ENCODE assay signal across 8 cellular contexts in the genomic region with DNA sequence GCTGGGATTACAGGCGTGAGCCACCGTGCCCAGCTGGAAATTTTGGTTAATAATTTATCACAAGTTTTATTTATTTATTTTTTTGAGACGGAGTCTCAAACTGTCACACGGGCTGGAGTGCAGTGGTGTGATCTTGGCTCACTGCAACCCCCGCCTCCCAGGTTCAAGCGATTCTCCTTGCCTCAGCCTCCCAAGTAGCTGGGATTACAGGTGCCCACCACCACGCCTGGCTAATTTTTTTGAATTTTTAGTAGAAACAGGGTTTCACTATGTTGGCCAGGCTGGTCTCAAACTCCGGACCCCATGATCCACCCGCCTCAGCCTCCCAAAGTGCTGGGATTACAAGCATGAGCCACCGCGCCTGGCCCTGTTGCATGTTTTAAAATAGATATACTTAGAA. TPM values are rescaled to one million over a fixed set of nuclear protein-coding genes. Genes with fewer than 3 reads are reported as not detected.
A peak's percentile ranks its signal among the peaks of the same experiment; 100 is the strongest.
DNase-seq lines count a peak whose midpoint lies in the region; ATAC-seq and TF ChIP-seq lines count a peak whose summit lies in the region.
"Not testable (repeated sequence)": the region's sequence is repeated elsewhere in the genome, so short reads cannot be mapped to it uniquely, and the experiment has no call there.

No MANE protein-coding gene starts in this region.

- H3K27me3 Mint-ChIP-seq in CD4-positive, alpha-beta memory T cell; activated CD4-positive, alpha-beta memory T cell treated with anti-CD3 and anti-CD28 coated beads, Interleukin-2, amount 10 ng/mL, durations not matched to agents 7 days and 5 days; activated naive CD8-positive, alpha-beta T cell treated with anti-CD3 and anti-CD28 coated beads, Interleukin-2, amount 50 U/mL, for 24 hours; nephron (ENCODE audit: low read depth): not testable (repeated sequence)

- not testable (repeated sequence) for TF ChIP-seq CTCF in HL-60 (IDR thresholded peaks at IDR 0.05; ENCODE audit: insufficient read depth, low read length); PC-9 (conservative IDR thresholded peaks at IDR 0.05); fibroblast of pulmonary artery (IDR thresholded peaks at IDR 0.05; ENCODE audit: low read length, missing control alignments); nephron (IDR thresholded peaks at IDR 0.05; ENCODE audit: unreplicated experiment in 3 of 3); upper lobe of right lung (IDR thresholded peaks at IDR 0.05)

- not testable (repeated sequence) for DNase-seq in CD4-positive, alpha-beta memory T cell; HL-60 (ENCODE audit: low read depth in 1 of 2, low spot score in 1 of 2); PC-9; activated CD4-positive, alpha-beta memory T cell treated with anti-CD3 and anti-CD28 coated beads, Interleukin-2, amount 10 ng/mL, durations not matched to agents 7 days and 5 days; activated naive CD8-positive, alpha-beta T cell treated with anti-CD3 and anti-CD28 coated beads, Interleukin-2, amount 50 U/mL, for 24 hours; fibroblast of pulmonary artery (ENCODE audit: low read depth)
- peak; percentile 22 for DNase-seq in upper lobe of right lung

- H3K27me3 ChIP-seq in CD4-positive, alpha-beta memory T cell (ENCODE audit: insufficient read depth, low read length); HL-60 (ENCODE audit: insufficient read depth, poor library complexity, severe bottlenecking); PC-9 (ENCODE audit: insufficient read depth, low read depth); upper lobe of right lung: not testable (repeated sequence)

- intact Hi-C loops in CD4-positive, alpha-beta memory T cell (cut with micrococcal nuclease): loop anchor here (10.0 kb wide), 1 partner anchor 388 kb away; the partner anchor contains the start of genes NAGA, PHETA2 and SMDT1
- intact Hi-C loops in PC-9 (cut with micrococcal nuclease; ENCODE audit: unreplicated experiment); upper lobe of right lung (cut with DNase I): not testable (repeated sequence)

- H3K4me1 Mint-ChIP-seq in CD4-positive, alpha-beta memory T cell: peaks cover 24 to 61% (median 39%) of the 10 kb centered on the region in 4 donors
- peaks cover 46% of the 10 kb centered on the region for H3K4me1 Mint-ChIP-seq in activated CD4-positive, alpha-beta memory T cell treated with anti-CD3 and anti-CD28 coated beads, Interleukin-2, amount 10 ng/mL, durations not matched to agents 7 days and 5 days
- peaks cover 49% of the 10 kb centered on the region for H3K4me1 Mint-ChIP-seq in activated naive CD8-positive, alpha-beta T cell treated with anti-CD3 and anti-CD28 coated beads, Interleukin-2, amount 50 U/mL, for 24 hours
- peaks cover 24% of the 10 kb centered on the region for H3K4me1 Mint-ChIP-seq in nephron

- H3F3A ChIP-seq in PC-9 (ENCODE audit: insufficient read depth, low read depth): peaks cover 35% of the 10 kb centered on the region

- not testable (repeated sequence) for H3K9me3 ChIP-seq in CD4-positive, alpha-beta memory T cell (ENCODE audit: control insufficient read depth in 1 of 2, low read length in 2 of 2); PC-9 (ENCODE audit: insufficient read depth, low read depth); upper lobe of right lung

- POLR2A ChIA-PET in CD4-positive, alpha-beta memory T cell (lab: Charles Lee; ENCODE audit: partially characterized antibody): interaction anchor here (1.0 to 4.0 kb wide), 6 partner anchors 11 to 252 kb away, joined by 3 to 73 read pairs (median 33); partner anchors contain the start of genes DESI1, MEI1 and XRCC6
- POLR2A ChIA-PET in PC-9 (lab: Charles Lee; ENCODE audit: unreplicated experiment): interaction anchor here (0.6 kb wide), 1 partner anchor 48 kb away, joined by 13 read pairs; no protein-coding TSS in a partner anchor
- POLR2A ChIA-PET in activated CD4-positive, alpha-beta memory T cell treated with anti-CD3 and anti-CD28 coated beads, Interleukin-2, amount 10 ng/mL, durations not matched to agents 7 days and 5 days (lab: Charles Lee): interaction anchor here (0.8 to 6.1 kb wide), 12 partner anchors 8 to 404 kb away, joined by 3 to 76 read pairs (median 22); partner anchors contain the start of genes CCDC134, DESI1, MEI1 and NDUFA6

- H3K9me3 Mint-ChIP-seq in CD4-positive, alpha-beta memory T cell; activated CD4-positive, alpha-beta memory T cell treated with anti-CD3 and anti-CD28 coated beads, Interleukin-2, amount 10 ng/mL, durations not matched to agents 7 days and 5 days; activated naive CD8-positive, alpha-beta T cell treated with anti-CD3 and anti-CD28 coated beads, Interleukin-2, amount 50 U/mL, for 24 hours; nephron: not testable (repeated sequence)

- H4K20me1 ChIP-seq in PC-9 (ENCODE audit: insufficient read depth): peaks cover 42% of the 10 kb centered on the region

- H3K27ac Mint-ChIP-seq in CD4-positive, alpha-beta memory T cell: peak overlapping the region in 5 of 7 donors; percentile 42 to 99 (median 98)
- peak overlapping the region; percentile 92 for H3K27ac Mint-ChIP-seq in activated CD4-positive, alpha-beta memory T cell treated with anti-CD3 and anti-CD28 coated beads, Interleukin-2, amount 10 ng/mL, durations not matched to agents 7 days and 5 days
- peak overlapping the region; percentile 98 for H3K27ac Mint-ChIP-seq in activated naive CD8-positive, alpha-beta T cell treated with anti-CD3 and anti-CD28 coated beads, Interleukin-2, amount 50 U/mL, for 24 hours
- H3K27ac Mint-ChIP-seq in nephron: not testable (repeated sequence)

- H3K9me2 ChIP-seq in PC-9 (ENCODE audit: insufficient read depth): not testable (repeated sequence)

- H3K27ac ChIP-seq in CD4-positive, alpha-beta memory T cell (ENCODE audit: low read depth, low read length); HL-60 (replicated peaks); upper lobe of right lung: not testable (repeated sequence)
- peak overlapping the region; percentile 74; the same call in 1 of the 2 replicates for H3K27ac ChIP-seq in PC-9

- BruUV-seq in PC-9 (replicated peaks; lab: Mats Ljungman, UMichigan): not testable (repeated sequence)

- H2AFZ ChIP-seq in PC-9: not testable (repeated sequence)

- peak overlapping the region in 7 of 8 donors; percentile 94 to 99 (median 97) for H3K4me3 Mint-ChIP-seq in CD4-positive, alpha-beta memory T cell
- H3K4me3 Mint-ChIP-seq in activated CD4-positive, alpha-beta memory T cell treated with anti-CD3 and anti-CD28 coated beads, Interleukin-2, amount 10 ng/mL, durations not matched to agents 7 days and 5 days: peak overlapping the region; percentile 95
- peak overlapping the region; percentile 95 for H3K4me3 Mint-ChIP-seq in activated naive CD8-positive, alpha-beta T cell treated with anti-CD3 and anti-CD28 coated beads, Interleukin-2, amount 50 U/mL, for 24 hours
- peak overlapping the region; percentile 96 to 98 (median 97) for H3K4me3 Mint-ChIP-seq in nephron

- H3K36me3 Mint-ChIP-seq in CD4-positive, alpha-beta memory T cell: peaks cover 3 to 26% of the 10 kb centered on the region in 2 donors
- H3K36me3 Mint-ChIP-seq in activated CD4-positive, alpha-beta memory T cell treated with anti-CD3 and anti-CD28 coated beads, Interleukin-2, amount 10 ng/mL, durations not matched to agents 7 days and 5 days (ENCODE audit: low read depth): peaks cover 35% of the 10 kb centered on the region
- H3K36me3 Mint-ChIP-seq in activated naive CD8-positive, alpha-beta T cell treated with anti-CD3 and anti-CD28 coated beads, Interleukin-2, amount 50 U/mL, for 24 hours (ENCODE audit: low read depth): peaks cover 25% of the 10 kb centered on the region
- H3K36me3 Mint-ChIP-seq in nephron (ENCODE audit: low read depth): not testable (repeated sequence)

- H3K4me2 ChIP-seq in PC-9: peak overlapping the region; percentile 90

- H3K79me2 ChIP-seq in PC-9 (ENCODE audit: low read depth): peaks cover 82% of the 10 kb centered on the region

- not testable (repeated sequence) for H3K4me3 ChIP-seq in CD4-positive, alpha-beta memory T cell (ENCODE audit: low read length in 2 of 2); upper lobe of right lung
- H3K4me3 ChIP-seq in HL-60 (replicated peaks; ENCODE audit: insufficient read depth, low read length) (peak overlapping the region; percentile 85), PC-9 (peak overlapping the region; percentile 79), fibroblast of pulmonary artery (replicated peaks; ENCODE audit: low read depth, low read length) (peak overlapping the region; percentile 93)

- CTCF ChIA-PET in CD4-positive, alpha-beta memory T cell (lab: Charles Lee; ENCODE audit: partially characterized antibody): interaction anchor here (3.7 to 4.8 kb wide), 2 partner anchors 11 to 21 kb away, joined by 39 to 44 read pairs; partner anchors contain the start of gene MEI1
- CTCF ChIA-PET in PC-9 (lab: Charles Lee): interaction anchor here (0.9 kb wide), 1 partner anchor 19 kb away, joined by 3 read pairs; no protein-coding TSS in a partner anchor
- CTCF ChIA-PET in activated CD4-positive, alpha-beta memory T cell treated with anti-CD3 and anti-CD28 coated beads, Interleukin-2, amount 10 ng/mL, durations not matched to agents 7 days and 5 days (lab: Charles Lee): interaction anchor here (3.4 to 7.2 kb wide), 2 partner anchors 11 to 20 kb away, joined by 37 to 55 read pairs; partner anchors contain the start of gene MEI1

- not testable (repeated sequence) for ATAC-seq in activated naive CD8-positive, alpha-beta T cell treated with anti-CD3 and anti-CD28 coated beads, Interleukin-2, amount 50 U/mL, for 24 hours; upper lobe of right lung

- H3K36me3 ChIP-seq in CD4-positive, alpha-beta memory T cell (ENCODE audit: insufficient read depth, low read length); PC-9 (ENCODE audit: low read depth); upper lobe of right lung: not testable (repeated sequence)

- H3K4me1 ChIP-seq in CD4-positive, alpha-beta memory T cell (ENCODE audit: insufficient read depth, low read length): peaks cover 45% of the 10 kb centered on the region
- H3K4me1 ChIP-seq in PC-9 (replicated peaks; ENCODE audit: insufficient read depth) (peaks cover 30% of the 10 kb centered on the region), upper lobe of right lung (peaks cover 14% of the 10 kb centered on the region)

RNA-seq across cellular contexts. Expression of gene SNU13, which starts 1.8 kb away (rescaled TPM):
- total RNA-seq in CD4-positive, alpha-beta memory T cell: 100 to 1,000 TPM; 123 to 129 TPM
- polyA plus RNA-seq in CD4-positive, alpha-beta memory T cell: 100 to 1,000 TPM; 290 to 298 TPM
- total RNA-seq in PC-9 (2021) (197 and 229 TPM in 2 replicates), upper lobe of right lung (111 TPM)
- total RNA-seq in activated CD4-positive, alpha-beta memory T cell treated with anti-CD3 and anti-CD28 coated beads, Interleukin-2, amount 10 ng/mL, durations not matched to agents 7 days and 5 days: 100 to 1,000 TPM; 166 to 176 TPM

RNA-seq across cellular contexts. Expression of gene MEI1, which starts 12.4 kb away (rescaled TPM):
- 10 to 100 TPM; 79.2 to 79.6 TPM for total RNA-seq in CD4-positive, alpha-beta memory T cell
- polyA plus RNA-seq in CD4-positive, alpha-beta memory T cell: 100 to 1,000 TPM; 156 to 286 TPM
- total RNA-seq in PC-9 (2021) (0.55 and 0.61 TPM in 2 replicates), upper lobe of right lung (2.3 TPM)
- total RNA-seq in activated CD4-positive, alpha-beta memory T cell treated with anti-CD3 and anti-CD28 coated beads, Interleukin-2, amount 10 ng/mL, durations not matched to agents 7 days and 5 days: 10 to 100 TPM; 75.5 to 79.1 TPM

Comparison
In these comparisons a context has a peak if more than half of its experiments do, and no peak if none do; other contexts are left out.
1. RNA of gene MEI1, which starts 12.4 kb away (total RNA-seq): 79.2 to 79.6 TPM in CD4-positive, alpha-beta memory T cell and 75.5 to 79.1 TPM in activated CD4-positive, alpha-beta memory T cell treated with anti-CD3 and anti-CD28 coated beads, Interleukin-2, amount 10 ng/mL, durations not matched to agents 7 days and 5 days; 2.3 TPM in upper lobe of right lung (single experiment) and 0.55 to 0.61 TPM in PC-9; every median in the first group is over 10 times any median in the second.
2. Peak in every context shown above with its lines, with median percentiles within 50 percentile points of each other: H3K4me3 Mint-ChIP-seq.